8 cellular contexts compared by ENCODE assay signal in the genomic region with DNA sequence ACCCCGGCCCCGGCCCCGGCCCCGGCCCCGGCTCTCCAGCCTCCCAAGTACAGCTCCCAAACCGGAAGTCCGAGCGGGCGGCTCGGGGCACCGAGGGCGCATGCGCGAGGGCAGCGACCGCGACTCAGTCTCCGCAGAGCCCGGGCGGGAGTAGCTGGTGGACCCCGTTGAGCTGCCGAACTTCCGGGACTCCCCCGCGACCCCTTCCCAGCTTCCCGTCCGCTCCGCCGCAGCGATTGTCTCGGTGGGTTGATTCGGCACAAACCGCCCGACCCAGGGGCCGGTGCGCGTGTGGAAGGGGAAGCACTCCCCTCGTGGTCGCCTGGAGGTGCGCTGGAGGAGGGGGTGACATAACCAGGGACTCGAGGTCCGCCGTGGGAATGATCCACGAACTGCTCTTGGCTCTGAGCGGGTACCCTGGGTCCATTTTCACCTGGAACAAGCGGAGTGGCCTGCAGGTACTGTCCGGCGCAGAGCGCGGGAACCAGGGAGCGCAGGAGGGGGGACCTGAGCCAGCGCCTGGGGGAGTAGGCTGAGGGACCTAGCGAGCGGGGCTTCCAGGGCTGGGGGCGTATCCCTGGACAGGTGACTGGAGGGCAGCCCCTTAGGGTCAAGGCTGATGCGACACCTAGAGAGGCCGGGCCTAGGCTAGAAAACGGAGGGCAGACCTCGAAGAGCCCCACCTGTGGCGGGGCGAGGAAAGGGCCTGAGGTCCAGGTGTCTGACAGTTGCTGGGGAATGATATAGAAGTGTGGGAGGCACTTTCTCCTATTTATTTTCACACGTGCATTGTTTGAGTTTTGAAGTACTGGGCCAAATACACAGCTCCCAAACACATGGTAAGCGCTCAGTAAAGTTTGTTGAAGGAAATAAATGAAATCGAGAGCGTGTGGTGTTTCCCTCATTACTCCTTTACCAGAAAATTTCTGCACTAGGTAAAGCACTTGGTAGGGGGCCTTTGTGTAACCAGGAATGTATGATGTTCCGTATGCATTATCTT. TPM values are rescaled to one million over a fixed set of nuclear protein-coding genes. Genes with fewer than 3 reads are reported as not detected.
DNase-seq lines count a peak whose midpoint lies in the region; ATAC-seq and TF ChIP-seq lines count a peak whose summit lies in the region.

A gene with protein sequence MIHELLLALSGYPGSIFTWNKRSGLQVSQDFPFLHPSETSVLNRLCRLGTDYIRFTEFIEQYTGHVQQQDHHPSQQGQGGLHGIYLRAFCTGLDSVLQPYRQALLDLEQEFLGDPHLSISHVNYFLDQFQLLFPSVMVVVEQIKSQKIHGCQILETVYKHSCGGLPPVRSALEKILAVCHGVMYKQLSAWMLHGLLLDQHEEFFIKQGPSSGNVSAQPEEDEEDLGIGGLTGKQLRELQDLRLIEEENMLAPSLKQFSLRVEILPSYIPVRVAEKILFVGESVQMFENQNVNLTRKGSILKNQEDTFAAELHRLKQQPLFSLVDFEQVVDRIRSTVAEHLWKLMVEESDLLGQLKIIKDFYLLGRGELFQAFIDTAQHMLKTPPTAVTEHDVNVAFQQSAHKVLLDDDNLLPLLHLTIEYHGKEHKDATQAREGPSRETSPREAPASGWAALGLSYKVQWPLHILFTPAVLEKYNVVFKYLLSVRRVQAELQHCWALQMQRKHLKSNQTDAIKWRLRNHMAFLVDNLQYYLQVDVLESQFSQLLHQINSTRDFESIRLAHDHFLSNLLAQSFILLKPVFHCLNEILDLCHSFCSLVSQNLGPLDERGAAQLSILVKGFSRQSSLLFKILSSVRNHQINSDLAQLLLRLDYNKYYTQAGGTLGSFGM (plus strand): TSS at position 127 of the 1,000 bp plus-strand sequence. CDS start 254 bp downstream, at position 381.
A gene (minus strand): TSS at position 69 of the 1,000 bp plus-strand sequence. CDS start 1,130 bp downstream, outside the sequence.

- ATAC-seq in GM21526 (IDR thresholded peaks at IDR 0.05; ENCODE audit: low FRiP score, unreplicated experiment), result peak; percentile 73
- peak; percentile 95 to 96 for ATAC-seq in natural killer cell treated with Interleukin-12 subunit alpha and Interleukin-12 subunit beta and Interleukin-15 and Interleukin-18, amount 100 ng/mL, for 72 hours
- ATAC-seq in stimulated activated naive CD8-positive, alpha-beta T cell treated with anti-CD3 and anti-CD28 coated beads, Interleukin-15, Interleukin-2, amounts not matched to agents 100 U/mL and 50 U/mL, for 24 hours, result peak; percentile 85

- H3K9me3 Mint-ChIP-seq in natural killer cell treated with Interleukin-12 subunit alpha and Interleukin-12 subunit beta and Interleukin-15 and Interleukin-18, amount 100 ng/mL, for 72 hours, result no peaks in the 10 kb centered on the region

- TF ChIP-seq CTCF in fibroblast of pulmonary artery (IDR thresholded peaks at IDR 0.05; ENCODE audit: low read length, missing control alignments), result peak; percentile 28

- H3K36me3 Mint-ChIP-seq in natural killer cell treated with Interleukin-12 subunit alpha and Interleukin-12 subunit beta and Interleukin-15 and Interleukin-18, amount 100 ng/mL, for 72 hours, result peaks cover 33% of the 10 kb centered on the region

- in situ Hi-C loops in KBM-7 (cut with MboI; ENCODE audit: low pct_unique_long_range_greater_than_20kb, low sequenced_read_pairs), result no loop called here

- H3K27ac Mint-ChIP-seq in natural killer cell treated with Interleukin-12 subunit alpha and Interleukin-12 subunit beta and Interleukin-15 and Interleukin-18, amount 100 ng/mL, for 72 hours, result peak within 1 kb of the TSS; percentile 81 to 91

- H3K27me3 Mint-ChIP-seq in natural killer cell treated with Interleukin-12 subunit alpha and Interleukin-12 subunit beta and Interleukin-15 and Interleukin-18, amount 100 ng/mL, for 72 hours, result no peaks in the 10 kb centered on the region

- DNase-seq in DMS114 treated with DMSO at 0.1 percent for 48 hours (lab: John Stamatoyannopoulos, UW; ENCODE audit: unreplicated experiment), result peak; percentile 65
- peak; percentile 88 for DNase-seq in KBM-7
- DNase-seq in RKO (ENCODE audit: low spot score), result peak; percentile 89
- DNase-seq in activated T-helper 1 cell treated with anti-CD3 and anti-CD28 coated beads, Interleukin-2, amount 50 U/mL, for 16 hours (ENCODE audit: low read depth in 1 of 2, low spot score in 1 of 2), result peak; percentile 41 to 64
- DNase-seq in fibroblast of pulmonary artery (ENCODE audit: low read depth), result peak; percentile 75
- DNase-seq in natural killer cell treated with Interleukin-12 subunit alpha and Interleukin-12 subunit beta and Interleukin-15 and Interleukin-18, amount 100 ng/mL, for 72 hours (ENCODE audit: low spot score), result peak; percentile 90
- DNase-seq in stimulated activated naive CD8-positive, alpha-beta T cell treated with anti-CD3 and anti-CD28 coated beads, Interleukin-15, Interleukin-2, amounts not matched to agents 100 U/mL and 50 U/mL, for 24 hours, result peak; percentile 89

- peak within 1 kb of the TSS; percentile 71 for H3K4me3 ChIP-seq in fibroblast of pulmonary artery (replicated peaks; ENCODE audit: low read depth, low read length)

- peak within 1 kb of the TSS; percentile 93 for H3K4me3 Mint-ChIP-seq in natural killer cell treated with Interleukin-12 subunit alpha and Interleukin-12 subunit beta and Interleukin-15 and Interleukin-18, amount 100 ng/mL, for 72 hours

- H3K4me1 Mint-ChIP-seq in natural killer cell treated with Interleukin-12 subunit alpha and Interleukin-12 subunit beta and Interleukin-15 and Interleukin-18, amount 100 ng/mL, for 72 hours (ENCODE audit: low read depth in 2 of 2), result peaks cover 44 to 53% of the 10 kb centered on the region in 2 donors

RNA-seq across cellular contexts. Expression of the first gene that starts in this region (rescaled TPM):
- total RNA-seq in natural killer cell treated with Interleukin-12 subunit alpha and Interleukin-12 subunit beta and Interleukin-15 and Interleukin-18, amount 100 ng/mL, for 72 hours, result 10 to 100 TPM; 24.3 to 61.1 TPM

RNA-seq across cellular contexts. Expression of the second gene that starts in this region (rescaled TPM):
- 10 to 100 TPM; 30.4 to 37.4 TPM for total RNA-seq in natural killer cell treated with Interleukin-12 subunit alpha and Interleukin-12 subunit beta and Interleukin-15 and Interleukin-18, amount 100 ng/mL, for 72 hours

Comparison
In these comparisons a context has a peak if more than half of its experiments do, and no peak if none do; other contexts are left out.
1. Peak in every context shown above with its lines: DNase-seq, ATAC-seq and H3K4me3 ChIP-seq.